ENCODE assay signal across 25 cellular contexts in genomic region chr1:160136121-160136925, GRCh38. TPM values are rescaled to one million over a fixed set of nuclear protein-coding genes. Genes with fewer than 3 reads are reported as not detected.
A peak's percentile ranks its signal among the peaks of the same experiment; 100 is the strongest.
DNase-seq lines count a peak whose midpoint lies in the region; ATAC-seq and TF ChIP-seq lines count a peak whose summit lies in the region.
"Had no signal": no experiment of that assay in that cellular context is flagged by ENCODE, and none has a peak within 500 bp of the region (broad histone marks: within the 10 kb centered on the region; RNA-seq: fewer than 3 reads in every experiment).

No MANE protein-coding gene starts in this region.

- no peak overlapping the region for H3K4me3 ChIP-seq in GM23338
- H3K4me3 ChIP-seq in ascending aorta: no peak overlapping the region
- H3K4me3 ChIP-seq in psoas muscle: no peak overlapping the region
- no peak overlapping the region for H3K4me3 ChIP-seq in foreskin fibroblast (ENCODE audit: low read depth in 1 of 2, low read length in 2 of 2)
- H3K4me3 ChIP-seq: A549; BLaER1 treated with 17β-estradiol and CSF1 and Interleukin-3, amounts not matched to agents 10 nM and 100 nM; MG63; SJSA1 had no signal

- H3K36me3 ChIP-seq in GM23338 (ENCODE audit: insufficient read depth): no peaks in the 10 kb centered on the region; the same call in 1 of the 2 replicates
- peaks cover 19 to 44% of the 10 kb centered on the region in 2 donors for H3K36me3 ChIP-seq in ascending aorta
- H3K36me3 ChIP-seq in psoas muscle (ENCODE audit: insufficient read depth in 1 of 2, low read depth in 1 of 2): peaks cover 0 to 95% of the 10 kb centered on the region in 2 donors
- H3K36me3 ChIP-seq: BLaER1 treated with 17β-estradiol and CSF1 and Interleukin-3, amounts not matched to agents 10 nM and 100 nM; MG63; SJSA1 had no signal

- no peak overlapping the region for H3K27ac ChIP-seq in GM23338 (ENCODE audit: low read depth)
- peak overlapping the region; percentile 22 to 71 for H3K27ac ChIP-seq in ascending aorta
- H3K27ac ChIP-seq in psoas muscle: peak overlapping the region; percentile 75
- H3K27ac ChIP-seq: BLaER1 treated with 17β-estradiol and CSF1 and Interleukin-3, amounts not matched to agents 10 nM and 100 nM; SJSA1 had no signal

- H2AFZ ChIP-seq in GM23338: no peak overlapping the region

- no peaks in the 10 kb centered on the region for H3K4me1 ChIP-seq in GM23338 (ENCODE audit: insufficient read depth)
- H3K4me1 ChIP-seq in ascending aorta: peaks cover 8 to 12% of the 10 kb centered on the region in 2 donors
- H3K4me1 ChIP-seq in psoas muscle: peaks cover 55% of the 10 kb centered on the region
- H3K4me1 ChIP-seq: SJSA1 had no signal

- CTCF ChIA-PET in activated naive CD4-positive, alpha-beta T cell treated with anti-CD3 and anti-CD28 coated beads for 36 hours (lab: Charles Lee): no interaction called here

- H3K27me3 Mint-ChIP-seq in GM23338 (ENCODE audit: insufficient read depth, low read depth, poor library complexity) (peaks cover 7% of the 10 kb centered on the region), neural crest cell (ENCODE audit: low read depth) (no peaks in the 10 kb centered on the region)
- no peaks in the 10 kb centered on the region for H3K27me3 Mint-ChIP-seq in activated naive CD4-positive, alpha-beta T cell treated with anti-CD3 and anti-CD28 coated beads for 36 hours (ENCODE audit: low read depth)

- no peak overlapping the region for H3K4me2 ChIP-seq in GM23338
- H3K4me2 ChIP-seq: A549; BLaER1 treated with 17β-estradiol and CSF1 and Interleukin-3, amounts not matched to agents 10 nM and 100 nM had no signal

- H3K79me2 ChIP-seq in GM23338 (replicated peaks; ENCODE audit: insufficient read depth): no peaks in the 10 kb centered on the region

- H3K36me3 Mint-ChIP-seq in GM23338 (ENCODE audit: low read depth) (peaks cover 76% of the 10 kb centered on the region), neural crest cell (ENCODE audit: low read depth) (peaks cover 30% of the 10 kb centered on the region)
- H3K36me3 Mint-ChIP-seq in activated naive CD4-positive, alpha-beta T cell treated with anti-CD3 and anti-CD28 coated beads for 36 hours (ENCODE audit: low read depth): no peaks in the 10 kb centered on the region

- H3K4me3 Mint-ChIP-seq in GM23338: no peak overlapping the region
- no peak overlapping the region for H3K4me3 Mint-ChIP-seq in neural crest cell
- H3K4me3 Mint-ChIP-seq in activated naive CD4-positive, alpha-beta T cell treated with anti-CD3 and anti-CD28 coated beads for 36 hours: no peak overlapping the region
- H3K4me3 Mint-ChIP-seq: CD4-positive, alpha-beta T cell had no signal

- no peaks in the 10 kb centered on the region for H3F3A ChIP-seq in GM23338 (replicated peaks; ENCODE audit: low read depth)

- H3K27ac Mint-ChIP-seq in GM23338 (peak overlapping the region; percentile 66; the same call in 1 of the 2 replicates), neural crest cell (ENCODE audit: unreplicated experiment) (peak overlapping the region; percentile 81)
- H3K27ac Mint-ChIP-seq in activated naive CD4-positive, alpha-beta T cell treated with anti-CD3 and anti-CD28 coated beads for 36 hours: no peak overlapping the region
- H3K27ac Mint-ChIP-seq: CD4-positive, alpha-beta T cell had no signal

- intact Hi-C loops in ascending aorta (cut with DNase I) (no loop called here), psoas muscle (cut with DNase I) (no loop called here)
- intact Hi-C loops in activated naive CD4-positive, alpha-beta T cell treated with anti-CD3 and anti-CD28 coated beads for 36 hours (cut with micrococcal nuclease): no loop called here

- H3K27me3 ChIP-seq in GM23338 (ENCODE audit: insufficient read depth) (no peaks in the 10 kb centered on the region), ascending aorta (no peaks in the 10 kb centered on the region), psoas muscle (ENCODE audit: insufficient read depth in 3 of 3, low read length in 2 of 3) (no peaks in the 10 kb centered on the region)
- H3K27me3 ChIP-seq: BLaER1 treated with 17β-estradiol and CSF1 and Interleukin-3, amounts not matched to agents 10 nM and 100 nM; MG63; SJSA1 had no signal

- ATAC-seq in GM23338 (no peak), psoas muscle (peak in 1 of 4 donors; percentile 2), GM18498 (IDR thresholded peaks at IDR 0.05; ENCODE audit: unreplicated experiment) (no peak)
- ATAC-seq: A549, HCT116, PC-3 had no signal

- H3K9me2 ChIP-seq in GM23338 (ENCODE audit: insufficient read depth): no peaks in the 10 kb centered on the region

- H3K4me1 Mint-ChIP-seq in GM23338 (no peaks in the 10 kb centered on the region), neural crest cell (peaks cover 11% of the 10 kb centered on the region)
- no peaks in the 10 kb centered on the region for H3K4me1 Mint-ChIP-seq in activated naive CD4-positive, alpha-beta T cell treated with anti-CD3 and anti-CD28 coated beads for 36 hours (ENCODE audit: low read depth)

- WGBS in psoas muscle, 3 donors: 53 to 85% (median 66%) methylated on average over 22 of the region's 22 CpGs

- DNase-seq in GM23338 (ENCODE audit: low spot score) (no peak), ascending aorta (ENCODE audit: low spot score in 2 of 2) (no peak), neural crest cell (ENCODE audit: low read depth, low spot score) (no peak), psoas muscle (no peak), anterior cingulate cortex (lab: John Stamatoyannopoulos, UW) (no peak), foreskin fibroblast (no peak)
- no peak for DNase-seq in activated naive CD4-positive, alpha-beta T cell treated with anti-CD3 and anti-CD28 coated beads for 36 hours
- DNase-seq: AML-193; CD4-positive, alpha-beta T cell; KG1; MG63; NCI-H1105 treated with DMSO at 0.1 percent for 48 hours; NCI-H146; NCI-H1930; NCI-H2107; NCI-H446; NCI-H524 treated with DMSO at 0.1 percent for 48 hours; NCI-H774; PC-3 had no signal

- TF ChIP-seq CTCF in GM23338 (conservative IDR thresholded peaks at IDR 0.05; ENCODE audit: low read depth in 2 of 2) (no peak), ascending aorta (IDR thresholded peaks at IDR 0.05) (no peak), neural crest cell (conservative IDR thresholded peaks at IDR 0.05) (no peak), psoas muscle (IDR thresholded peaks at IDR 0.05) (no peak), foreskin fibroblast (IDR thresholded peaks at IDR 0.05; ENCODE audit: low read depth, low read length) (no peak)

- H3K9me3 Mint-ChIP-seq in GM23338 (no peaks in the 10 kb centered on the region), neural crest cell (no peaks in the 10 kb centered on the region)
- no peaks in the 10 kb centered on the region for H3K9me3 Mint-ChIP-seq in activated naive CD4-positive, alpha-beta T cell treated with anti-CD3 and anti-CD28 coated beads for 36 hours
- H3K9me3 Mint-ChIP-seq: CD4-positive, alpha-beta T cell had no signal

- no peaks in the 10 kb centered on the region; the same call in 1 of the 2 replicates for H4K20me1 ChIP-seq in GM23338 (replicated peaks; ENCODE audit: insufficient read depth)
- H4K20me1 ChIP-seq: BLaER1 treated with 17β-estradiol and CSF1 and Interleukin-3, amounts not matched to agents 10 nM and 100 nM had no signal

- H3K9me3 ChIP-seq in ascending aorta (no peaks in the 10 kb centered on the region), psoas muscle (no peaks in the 10 kb centered on the region)
- H3K9me3 ChIP-seq: A549; BLaER1 treated with 17β-estradiol and CSF1 and Interleukin-3, amounts not matched to agents 10 nM and 100 nM; MG63; SJSA1 had no signal

TF ChIP-seq in GM23338, 12 proteins besides CTCF, POLR2A, EP300 and RAD21 (continues in another document):
- TF ChIP-seq EZH2phosphoT487 (IDR thresholded peaks at IDR 0.05; ENCODE audit: unreplicated experiment) (no peak), ZNF331 (CRISPR knock-in tag; IDR thresholded peaks at IDR 0.05; ENCODE audit: low read depth) (no peak)

RNA-seq across cellular contexts. Expression of gene ATP1A4, which starts 15.1 kb away (rescaled TPM):
- total RNA-seq in GM23338 (2014; rRNA removed; shearing (Covaris generic)): 0.23 and 0.63 TPM in 2 replicates
- polyA plus RNA-seq in GM23338 (2016; fragmentation: Nextera tagmentation; extraction: Ambion mirVana) (0.27 and 0.43 TPM in 2 replicates), psoas muscle (1 to 10 TPM in 1 of 3 donors, under 1 TPM in 2; 0.03 to 1.3 (median 0.13) TPM)
- total RNA-seq in ascending aorta (not detected), neural crest cell (0.20 and 0.35 TPM in 2 replicates), psoas muscle (1 to 10 TPM in 1 of 4 donors, under 1 TPM in 3; 0.07 to 2.0 (median 0.38) TPM)
- not detected for total RNA-seq in activated naive CD4-positive, alpha-beta T cell treated with anti-CD3 and anti-CD28 coated beads for 36 hours
- total RNA-seq: H4, SJSA1 had no signal
- polyA plus RNA-seq: A549 had no signal

RNA-seq across cellular contexts. Expression of gene ATP1A2, which starts 20.8 kb away (rescaled TPM):
- total RNA-seq in GM23338 (2014; rRNA removed; shearing (Covaris generic)): 17.7 and 18.3 TPM in 2 replicates
- polyA plus RNA-seq in GM23338 (2016; fragmentation: Nextera tagmentation; extraction: Ambion mirVana) (4.9 and 5.2 TPM in 2 replicates), psoas muscle (100 to 1,000 TPM in 2 of 3 donors, 10 to 100 TPM in 1; 52.5 to 194 (median 162) TPM)
- total RNA-seq in ascending aorta (316 TPM), neural crest cell (93.6 and 101 TPM in 2 replicates), psoas muscle (1,000 to 10,000 TPM in 1 of 4 donors, 100 to 1,000 TPM in 3; 523 to 1,040 (median 587) TPM)
- total RNA-seq in activated naive CD4-positive, alpha-beta T cell treated with anti-CD3 and anti-CD28 coated beads for 36 hours: not detected
- total RNA-seq: CD4-positive, alpha-beta T cell; H4; PC-3 had no signal

RNA-seq across cellular contexts. Expression of gene IGSF8, which starts 37.9 kb away (rescaled TPM):
- 111 and 120 TPM in 2 replicates for total RNA-seq in GM23338 (2014; rRNA removed; shearing (Covaris generic))
- 38.4 and 41.5 TPM in 2 replicates for polyA plus RNA-seq in GM23338 (2016; fragmentation: Nextera tagmentation; extraction: Ambion mirVana)
- 37.9 TPM for total RNA-seq in ascending aorta
- 27.5 and 28.4 TPM in 2 replicates for total RNA-seq in neural crest cell
- total RNA-seq in psoas muscle: 1 to 10 TPM; 4.3 to 8.6 (median 6.4) TPM
- 1 to 10 TPM; 4.9 to 6.5 (median 6.4) TPM for polyA plus RNA-seq in psoas muscle
- total RNA-seq in activated naive CD4-positive, alpha-beta T cell treated with anti-CD3 and anti-CD28 coated beads for 36 hours: 10 to 100 TPM; 22.2 to 24.7 TPM

RNA-seq across cellular contexts. Expression of gene CASQ1, which starts 54.1 kb away (rescaled TPM):
- total RNA-seq in GM23338 (2014; rRNA removed; shearing (Covaris generic)): 1.2 and 2.8 TPM in 2 replicates
- polyA plus RNA-seq in GM23338 (2016; fragmentation: Nextera tagmentation; extraction: Ambion mirVana) (1.0 and 1.1 TPM in 2 replicates), psoas muscle (100 to 1,000 TPM; 171 to 412 (median 329) TPM)
- total RNA-seq in ascending aorta (not detected), neural crest cell (0.16 and 0.26 TPM in 2 replicates), psoas muscle (100 to 1,000 TPM; 399 to 903 (median 583) TPM)
- not detected for total RNA-seq in activated naive CD4-positive, alpha-beta T cell treated with anti-CD3 and anti-CD28 coated beads for 36 hours
- total RNA-seq: CD4-positive, alpha-beta T cell; PC-3; SJSA1 had no signal

RNA-seq across cellular contexts. Expression of gene KCNJ9, which starts 55.0 kb away (rescaled TPM):
- 0.08 and 0.24 TPM in 2 replicates for total RNA-seq in GM23338 (2014; rRNA removed; shearing (Covaris generic))
- polyA plus RNA-seq in GM23338 (2016; fragmentation: Nextera tagmentation; extraction: Ambion mirVana) (0.26 and 0.34 TPM in 2 replicates), psoas muscle (under 1 TPM in 2 of 3 donors, not detected in 1; 0.01 to 0.04 TPM)
- total RNA-seq in ascending aorta (1.2 TPM), neural crest cell (0.11 and 0.19 TPM in 2 replicates), psoas muscle (not detected)
- total RNA-seq in activated naive CD4-positive, alpha-beta T cell treated with anti-CD3 and anti-CD28 coated beads for 36 hours: not detected
- total RNA-seq: CD4-positive, alpha-beta T cell; H4; PC-3; SJSA1 had no signal
- polyA plus RNA-seq: A549 had no signal

Comparison
In these comparisons a context has a peak if more than half of its experiments do, and no peak if none do; other contexts are left out.
1. RNA of gene ATP1A2, which starts 20.8 kb away (total RNA-seq): 523 to 1,040 TPM in psoas muscle, 316 TPM in ascending aorta (single experiment), 93.6 to 101 TPM in neural crest cell and 17.7 to 18.3 TPM in GM23338; not detected in activated naive CD4-positive, alpha-beta T cell treated with anti-CD3 and anti-CD28 coated beads for 36 hours; every median in the first group is over 10 times any median in the second.